In the genomic region with DNA sequence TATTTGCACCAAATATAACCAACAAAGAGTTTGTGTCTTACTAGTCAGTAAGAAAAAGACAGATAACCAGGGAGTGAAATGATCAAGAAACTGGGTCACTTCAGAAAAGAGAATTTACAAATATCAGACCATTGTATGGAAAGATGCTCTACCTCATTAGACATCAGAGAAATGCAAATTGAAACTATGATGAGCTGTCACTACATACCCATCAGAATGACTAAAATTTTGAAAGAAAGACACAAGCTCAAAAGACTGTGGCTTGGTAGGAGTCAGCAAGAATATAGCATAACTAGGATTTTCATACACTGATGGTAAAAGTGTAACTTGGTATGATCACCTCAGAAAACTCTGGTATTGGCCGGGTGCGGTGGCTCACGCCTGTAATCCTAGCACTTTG, we compare ENCODE assay signal across 32 cellular contexts.
"Had no signal": no experiment of that assay in that cellular context is flagged by ENCODE, and none has a peak within 500 bp of the region (broad histone marks: within the 10 kb centered on the region; RNA-seq: fewer than 3 reads in every experiment).

No MANE protein-coding gene starts in this region.

- H3K27me3 ChIP-seq: adrenal gland, ascending aorta, body of pancreas, brain microvascular endothelial cell, breast epithelium, cardiac muscle cell had no signal

- H3K4me1 ChIP-seq: breast epithelium had no signal

- H3K27ac ChIP-seq: adrenal gland, ascending aorta, body of pancreas, brain microvascular endothelial cell, breast epithelium, cardiac muscle cell had no signal

- H3K4me3 ChIP-seq: adrenal gland, ascending aorta, body of pancreas, breast epithelium, cardiac muscle cell had no signal

- ATAC-seq: activated naive CD8-positive, alpha-beta T cell treated with anti-CD3 and anti-CD28 coated beads, Interleukin-2, amount 50 U/mL, for 24 hours; activated T-cell treated with anti-CD3 and anti-CD28 coated beads, Interleukin-2, amount 50 U/mL, for 4 hours; activated T-helper 17 cell treated with anti-CD3 and anti-CD28 coated beads, Interleukin-2, amount 50 U/mL, for 72 hours; body of pancreas had no signal

- H3K9me3 ChIP-seq: adrenal gland, ascending aorta, body of pancreas, breast epithelium had no signal

- H3K36me3 ChIP-seq: adrenal gland, ascending aorta, brain microvascular endothelial cell, breast epithelium, cardiac muscle cell had no signal

- DNase-seq: activated effector memory CD4-positive, alpha-beta T cell treated with anti-CD3 and anti-CD28 coated beads, Interleukin-2, amount 50 U/mL, for 16 hours; activated effector memory CD4-positive, alpha-beta T cell treated with Interleukin-2 at 50 U/mL for 16 hours; activated gamma-delta T cell; activated gamma-delta T cell treated with Interleukin-2 at 50 U/mL for 16 hours; activated naive CD4-positive, alpha-beta T cell; activated naive CD4-positive, alpha-beta T cell treated with anti-CD3 and anti-CD28 coated beads for 36 hours; activated naive CD4-positive, alpha-beta T cell treated with anti-CD3 and anti-CD28 coated beads, Interleukin-2, amount 10 ng/mL, durations not matched to agents 7 days and 5 days; activated naive CD4-positive, alpha-beta T cell treated with anti-CD3 and anti-CD28 coated beads, Interleukin-2, amount 50 U/mL, for 16 hours; activated naive CD4-positive, alpha-beta T cell treated with Interleukin-2 at 50 U/mL for 16 hours; activated naive CD8-positive, alpha-beta T cell treated with anti-CD3 and anti-CD28 coated beads for 36 hours; activated naive CD8-positive, alpha-beta T cell treated with anti-CD3 and anti-CD28 coated beads, Interleukin-2, amount 10 ng/mL, durations not matched to agents 7 days and 5 days; activated naive CD8-positive, alpha-beta T cell treated with anti-CD3 and anti-CD28 coated beads, Interleukin-2, amount 50 U/mL, for 24 hours; activated T-cell treated with anti-CD3 and anti-CD28 coated beads, Interleukin-2, amount 50 U/mL, for 24 hours; activated T-cell treated with anti-CD3 and anti-CD28 coated beads, Interleukin-2, amount 50 U/mL, for 4 hours; activated T-cell treated with anti-CD3 and anti-CD28 coated beads, Interleukin-2, amount 50 U/mL, for 48 hours; activated T-cell treated with anti-CD3 and anti-CD28 coated beads, Interleukin-2, amount 50 U/mL, for 72 hours; adrenal gland; amniotic stem cell; amygdala; anterior cingulate cortex; aorta; body of pancreas; brain microvascular endothelial cell; caudate nucleus; central memory CD4-positive, alpha-beta T cell; cerebellar nuclear complex had no signal

- FAIRE-seq: astrocyte, bronchial epithelial cell had no signal
